2 cellular contexts compared by ENCODE assay signal in the genomic region with DNA sequence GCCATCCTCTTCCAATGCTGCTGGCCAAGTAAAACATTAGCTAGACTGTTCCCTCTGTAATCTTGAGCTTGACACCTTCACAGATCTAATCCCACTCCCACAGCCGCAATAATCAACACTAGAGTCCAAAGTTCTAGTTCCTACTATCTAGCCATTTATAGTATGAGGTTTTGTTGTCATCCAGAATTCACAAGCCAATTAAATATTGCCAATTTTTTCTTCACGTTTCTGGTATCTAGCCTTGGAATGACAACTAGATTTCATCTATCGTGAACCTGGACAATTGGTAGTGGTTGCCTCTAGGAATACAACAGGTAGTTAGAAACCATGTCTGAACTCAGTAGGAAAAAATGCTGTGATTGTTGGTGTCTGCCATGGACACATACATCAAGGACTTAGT.
TF ChIP-seq lines count a peak whose summit lies in the region.

No MANE protein-coding gene starts in this region.

TF ChIP-seq in K562, 482 proteins besides CTCF, POLR2A, EP300 and RAD21:
- TF ChIP-seq, protein P1, sequence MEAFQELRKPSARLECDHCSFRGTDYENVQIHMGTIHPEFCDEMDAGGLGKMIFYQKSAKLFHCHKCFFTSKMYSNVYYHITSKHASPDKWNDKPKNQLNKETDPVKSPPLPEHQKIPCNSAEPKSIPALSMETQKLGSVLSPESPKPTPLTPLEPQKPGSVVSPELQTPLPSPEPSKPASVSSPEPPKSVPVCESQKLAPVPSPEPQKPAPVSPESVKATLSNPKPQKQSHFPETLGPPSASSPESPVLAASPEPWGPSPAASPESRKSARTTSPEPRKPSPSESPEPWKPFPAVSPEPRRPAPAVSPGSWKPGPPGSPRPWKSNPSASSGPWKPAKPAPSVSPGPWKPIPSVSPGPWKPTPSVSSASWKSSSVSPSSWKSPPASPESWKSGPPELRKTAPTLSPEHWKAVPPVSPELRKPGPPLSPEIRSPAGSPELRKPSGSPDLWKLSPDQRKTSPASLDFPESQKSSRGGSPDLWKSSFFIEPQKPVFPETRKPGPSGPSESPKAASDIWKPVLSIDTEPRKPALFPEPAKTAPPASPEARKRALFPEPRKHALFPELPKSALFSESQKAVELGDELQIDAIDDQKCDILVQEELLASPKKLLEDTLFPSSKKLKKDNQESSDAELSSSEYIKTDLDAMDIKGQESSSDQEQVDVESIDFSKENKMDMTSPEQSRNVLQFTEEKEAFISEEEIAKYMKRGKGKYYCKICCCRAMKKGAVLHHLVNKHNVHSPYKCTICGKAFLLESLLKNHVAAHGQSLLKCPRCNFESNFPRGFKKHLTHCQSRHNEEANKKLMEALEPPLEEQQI (IDR thresholded peaks at IDR 0.05) = peak; percentile 43; the same call in 1 of the 2 replicates
- 0 out of 2 replicates have a peak, but pooled peaks have one; percentile 40 for TF ChIP-seq CC2D1A (IDR thresholded peaks at IDR 0.05)
- no peak for TF ChIP-seq BRCA1 (IDR thresholded peaks at IDR 0.05)
- TF ChIP-seq BRCA1 (CRISPR knock-in tag; IDR thresholded peaks at IDR 0.05) = no peak

TF ChIP-seq in liver, 16 proteins besides CTCF, POLR2A, EP300 and RAD21:
- TF ChIP-seq, protein P2, sequence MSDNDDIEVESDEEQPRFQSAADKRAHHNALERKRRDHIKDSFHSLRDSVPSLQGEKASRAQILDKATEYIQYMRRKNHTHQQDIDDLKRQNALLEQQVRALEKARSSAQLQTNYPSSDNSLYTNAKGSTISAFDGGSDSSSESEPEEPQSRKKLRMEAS (IDR thresholded peaks at IDR 0.05) = peak; percentile 52
- TF ChIP-seq SP1 (IDR thresholded peaks at IDR 0.05) = peak; percentile 76
- TF ChIP-seq, protein P3, sequence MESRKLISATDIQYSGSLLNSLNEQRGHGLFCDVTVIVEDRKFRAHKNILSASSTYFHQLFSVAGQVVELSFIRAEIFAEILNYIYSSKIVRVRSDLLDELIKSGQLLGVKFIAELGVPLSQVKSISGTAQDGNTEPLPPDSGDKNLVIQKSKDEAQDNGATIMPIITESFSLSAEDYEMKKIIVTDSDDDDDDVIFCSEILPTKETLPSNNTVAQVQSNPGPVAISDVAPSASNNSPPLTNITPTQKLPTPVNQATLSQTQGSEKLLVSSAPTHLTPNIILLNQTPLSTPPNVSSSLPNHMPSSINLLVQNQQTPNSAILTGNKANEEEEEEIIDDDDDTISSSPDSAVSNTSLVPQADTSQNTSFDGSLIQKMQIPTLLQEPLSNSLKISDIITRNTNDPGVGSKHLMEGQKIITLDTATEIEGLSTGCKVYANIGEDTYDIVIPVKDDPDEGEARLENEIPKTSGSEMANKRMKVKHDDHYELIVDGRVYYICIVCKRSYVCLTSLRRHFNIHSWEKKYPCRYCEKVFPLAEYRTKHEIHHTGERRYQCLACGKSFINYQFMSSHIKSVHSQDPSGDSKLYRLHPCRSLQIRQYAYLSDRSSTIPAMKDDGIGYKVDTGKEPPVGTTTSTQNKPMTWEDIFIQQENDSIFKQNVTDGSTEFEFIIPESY (IDR thresholded peaks at IDR 0.05) = peak; percentile 54
- peak; percentile 91 for TF ChIP-seq FOXA1 (IDR thresholded peaks at IDR 0.05)
- TF ChIP-seq HNF4G (IDR thresholded peaks at IDR 0.05) = peak; percentile 88
- peak; percentile 93 to 96 for TF ChIP-seq HNF4A (conservative IDR thresholded peaks at IDR 0.05)
- TF ChIP-seq JUND (IDR thresholded peaks at IDR 0.05) = peak; percentile 58 to 71
- TF ChIP-seq, protein P4, sequence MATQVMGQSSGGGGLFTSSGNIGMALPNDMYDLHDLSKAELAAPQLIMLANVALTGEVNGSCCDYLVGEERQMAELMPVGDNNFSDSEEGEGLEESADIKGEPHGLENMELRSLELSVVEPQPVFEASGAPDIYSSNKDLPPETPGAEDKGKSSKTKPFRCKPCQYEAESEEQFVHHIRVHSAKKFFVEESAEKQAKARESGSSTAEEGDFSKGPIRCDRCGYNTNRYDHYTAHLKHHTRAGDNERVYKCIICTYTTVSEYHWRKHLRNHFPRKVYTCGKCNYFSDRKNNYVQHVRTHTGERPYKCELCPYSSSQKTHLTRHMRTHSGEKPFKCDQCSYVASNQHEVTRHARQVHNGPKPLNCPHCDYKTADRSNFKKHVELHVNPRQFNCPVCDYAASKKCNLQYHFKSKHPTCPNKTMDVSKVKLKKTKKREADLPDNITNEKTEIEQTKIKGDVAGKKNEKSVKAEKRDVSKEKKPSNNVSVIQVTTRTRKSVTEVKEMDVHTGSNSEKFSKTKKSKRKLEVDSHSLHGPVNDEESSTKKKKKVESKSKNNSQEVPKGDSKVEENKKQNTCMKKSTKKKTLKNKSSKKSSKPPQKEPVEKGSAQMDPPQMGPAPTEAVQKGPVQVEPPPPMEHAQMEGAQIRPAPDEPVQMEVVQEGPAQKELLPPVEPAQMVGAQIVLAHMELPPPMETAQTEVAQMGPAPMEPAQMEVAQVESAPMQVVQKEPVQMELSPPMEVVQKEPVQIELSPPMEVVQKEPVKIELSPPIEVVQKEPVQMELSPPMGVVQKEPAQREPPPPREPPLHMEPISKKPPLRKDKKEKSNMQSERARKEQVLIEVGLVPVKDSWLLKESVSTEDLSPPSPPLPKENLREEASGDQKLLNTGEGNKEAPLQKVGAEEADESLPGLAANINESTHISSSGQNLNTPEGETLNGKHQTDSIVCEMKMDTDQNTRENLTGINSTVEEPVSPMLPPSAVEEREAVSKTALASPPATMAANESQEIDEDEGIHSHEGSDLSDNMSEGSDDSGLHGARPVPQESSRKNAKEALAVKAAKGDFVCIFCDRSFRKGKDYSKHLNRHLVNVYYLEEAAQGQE (IDR thresholded peaks at IDR 0.05) = peak; percentile 66
- TF ChIP-seq EGR1 (IDR thresholded peaks at IDR 0.05; ENCODE audit: low read depth in 2 of 2) = no peak
- TF ChIP-seq TAF1 (conservative IDR thresholded peaks at IDR 0.05) = no peak
- TF ChIP-seq, protein P5, sequence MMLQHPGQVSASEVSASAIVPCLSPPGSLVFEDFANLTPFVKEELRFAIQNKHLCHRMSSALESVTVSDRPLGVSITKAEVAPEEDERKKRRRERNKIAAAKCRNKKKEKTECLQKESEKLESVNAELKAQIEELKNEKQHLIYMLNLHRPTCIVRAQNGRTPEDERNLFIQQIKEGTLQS (IDR thresholded peaks at IDR 0.05) = no peak
- TF ChIP-seq FOXA2 (IDR thresholded peaks at IDR 0.05) = peak; percentile 87
- peak; percentile 62 to 75 for TF ChIP-seq RXRA (IDR thresholded peaks at IDR 0.05)
- no peak for TF ChIP-seq NR2F2 (IDR thresholded peaks at IDR 0.05)
- TF ChIP-seq YY1 (IDR thresholded peaks at IDR 0.05) = peak; percentile 78
- no peak for TF ChIP-seq GABPA (IDR thresholded peaks at IDR 0.05 in 1 of 2, conservative IDR thresholded peaks at IDR 0.05 in 1 of 2)
